Comparison of ENCODE assay signal across 1 cellular context in the genomic region with DNA sequence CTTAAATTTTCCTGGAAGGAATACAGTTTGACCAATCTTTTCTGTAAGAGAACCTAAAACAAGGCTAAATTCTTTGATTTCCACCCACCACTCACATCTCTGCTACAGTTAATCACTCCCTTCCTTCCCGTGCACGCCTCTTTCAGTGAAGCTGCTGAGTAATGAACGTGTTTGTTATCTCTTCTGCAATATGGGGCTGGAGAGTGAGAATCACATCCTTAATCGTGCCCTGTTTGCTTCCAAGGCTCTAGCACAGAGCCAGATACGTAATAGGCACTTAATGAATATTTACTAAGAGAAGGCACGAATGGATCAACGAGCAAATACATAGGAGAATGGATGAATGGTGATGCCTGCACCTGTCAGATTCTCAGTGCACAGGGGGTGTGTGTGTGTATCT.
TF ChIP-seq lines count a peak whose summit lies in the region.

No MANE protein-coding gene starts in this region.

TF ChIP-seq in K562, 482 proteins besides CTCF, POLR2A, EP300 and RAD21 (continued from another document):
- TF ChIP-seq, protein P1, sequence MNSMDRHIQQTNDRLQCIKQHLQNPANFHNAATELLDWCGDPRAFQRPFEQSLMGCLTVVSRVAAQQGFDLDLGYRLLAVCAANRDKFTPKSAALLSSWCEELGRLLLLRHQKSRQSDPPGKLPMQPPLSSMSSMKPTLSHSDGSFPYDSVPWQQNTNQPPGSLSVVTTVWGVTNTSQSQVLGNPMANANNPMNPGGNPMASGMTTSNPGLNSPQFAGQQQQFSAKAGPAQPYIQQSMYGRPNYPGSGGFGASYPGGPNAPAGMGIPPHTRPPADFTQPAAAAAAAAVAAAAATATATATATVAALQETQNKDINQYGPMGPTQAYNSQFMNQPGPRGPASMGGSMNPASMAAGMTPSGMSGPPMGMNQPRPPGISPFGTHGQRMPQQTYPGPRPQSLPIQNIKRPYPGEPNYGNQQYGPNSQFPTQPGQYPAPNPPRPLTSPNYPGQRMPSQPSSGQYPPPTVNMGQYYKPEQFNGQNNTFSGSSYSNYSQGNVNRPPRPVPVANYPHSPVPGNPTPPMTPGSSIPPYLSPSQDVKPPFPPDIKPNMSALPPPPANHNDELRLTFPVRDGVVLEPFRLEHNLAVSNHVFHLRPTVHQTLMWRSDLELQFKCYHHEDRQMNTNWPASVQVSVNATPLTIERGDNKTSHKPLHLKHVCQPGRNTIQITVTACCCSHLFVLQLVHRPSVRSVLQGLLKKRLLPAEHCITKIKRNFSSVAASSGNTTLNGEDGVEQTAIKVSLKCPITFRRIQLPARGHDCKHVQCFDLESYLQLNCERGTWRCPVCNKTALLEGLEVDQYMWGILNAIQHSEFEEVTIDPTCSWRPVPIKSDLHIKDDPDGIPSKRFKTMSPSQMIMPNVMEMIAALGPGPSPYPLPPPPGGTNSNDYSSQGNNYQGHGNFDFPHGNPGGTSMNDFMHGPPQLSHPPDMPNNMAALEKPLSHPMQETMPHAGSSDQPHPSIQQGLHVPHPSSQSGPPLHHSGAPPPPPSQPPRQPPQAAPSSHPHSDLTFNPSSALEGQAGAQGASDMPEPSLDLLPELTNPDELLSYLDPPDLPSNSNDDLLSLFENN (IDR thresholded peaks at IDR 0.05; ENCODE audit: low read depth in 2 of 2, low read length in 2 of 2) = no peak
- TF ChIP-seq TEAD2 (tag; IDR thresholded peaks at IDR 0.05) (no peak), MYC (IDR thresholded peaks at IDR 0.05; ENCODE audit: low read depth, low read length) (no peak), MYC (CRISPR knock-in tag; IDR thresholded peaks at IDR 0.05; ENCODE audit: borderline replicate concordance, low read depth) (no peak), CTBP1 (IDR thresholded peaks at IDR 0.05; ENCODE audit: borderline replicate concordance) (peak; percentile 45; the same call in 1 of the 2 replicates), DACH1 (IDR thresholded peaks at IDR 0.05; ENCODE audit: partially characterized antibody) (peak; percentile 53), BRF1 (IDR thresholded peaks at IDR 0.05; ENCODE audit: borderline replicate concordance, extremely low read depth, insufficient read length) (no peak), ERF (CRISPR knock-in tag; IDR thresholded peaks at IDR 0.05) (no peak), NCOR1 (IDR thresholded peaks at IDR 0.05) (peak; percentile 64), ELF4 (CRISPR knock-in tag; IDR thresholded peaks at IDR 0.05) (no peak), SRSF1 (IDR thresholded peaks at IDR 0.05; ENCODE audit: low read depth, low read length) (no peak), CBFA2T3 (IDR thresholded peaks at IDR 0.05) (peak; percentile 83), CCAR2 (IDR thresholded peaks at IDR 0.05; ENCODE audit: low read depth, low read length) (no peak), HOXB6 (CRISPR knock-in tag; IDR thresholded peaks at IDR 0.05; ENCODE audit: borderline replicate concordance) (no peak), FUS (optimal IDR thresholded peaks at IDR 0.05; ENCODE audit: low read depth, low read length) (no peak), PTRF (tag; IDR thresholded peaks at IDR 0.05) (no peak), KLF16 (IDR thresholded peaks at IDR 0.05) (no peak), ZNF79 (CRISPR knock-in tag; IDR thresholded peaks at IDR 0.05; ENCODE audit: low read depth) (no peak)
- TF ChIP-seq, protein P2, sequence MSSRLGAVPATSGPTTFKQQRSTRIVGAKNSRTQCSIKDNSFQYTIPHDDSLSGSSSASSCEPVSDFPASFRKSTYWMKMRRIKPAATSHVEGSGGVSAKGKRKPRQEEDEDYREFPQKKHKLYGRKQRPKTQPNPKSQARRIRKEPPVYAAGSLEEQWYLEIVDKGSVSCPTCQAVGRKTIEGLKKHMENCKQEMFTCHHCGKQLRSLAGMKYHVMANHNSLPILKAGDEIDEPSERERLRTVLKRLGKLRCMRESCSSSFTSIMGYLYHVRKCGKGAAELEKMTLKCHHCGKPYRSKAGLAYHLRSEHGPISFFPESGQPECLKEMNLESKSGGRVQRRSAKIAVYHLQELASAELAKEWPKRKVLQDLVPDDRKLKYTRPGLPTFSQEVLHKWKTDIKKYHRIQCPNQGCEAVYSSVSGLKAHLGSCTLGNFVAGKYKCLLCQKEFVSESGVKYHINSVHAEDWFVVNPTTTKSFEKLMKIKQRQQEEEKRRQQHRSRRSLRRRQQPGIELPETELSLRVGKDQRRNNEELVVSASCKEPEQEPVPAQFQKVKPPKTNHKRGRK (tag; IDR thresholded peaks at IDR 0.05) = no peak
- TF ChIP-seq, protein P3, sequence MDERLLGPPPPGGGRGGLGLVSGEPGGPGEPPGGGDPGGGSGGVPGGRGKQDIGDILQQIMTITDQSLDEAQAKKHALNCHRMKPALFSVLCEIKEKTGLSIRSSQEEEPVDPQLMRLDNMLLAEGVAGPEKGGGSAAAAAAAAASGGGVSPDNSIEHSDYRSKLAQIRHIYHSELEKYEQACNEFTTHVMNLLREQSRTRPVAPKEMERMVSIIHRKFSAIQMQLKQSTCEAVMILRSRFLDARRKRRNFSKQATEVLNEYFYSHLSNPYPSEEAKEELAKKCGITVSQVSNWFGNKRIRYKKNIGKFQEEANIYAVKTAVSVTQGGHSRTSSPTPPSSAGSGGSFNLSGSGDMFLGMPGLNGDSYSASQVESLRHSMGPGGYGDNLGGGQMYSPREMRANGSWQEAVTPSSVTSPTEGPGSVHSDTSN (CRISPR knock-in tag; IDR thresholded peaks at IDR 0.05; ENCODE audit: low read depth) = no peak
- TF ChIP-seq, protein P3 (tag; conservative IDR thresholded peaks at IDR 0.05; ENCODE audit: low read depth) = 0 out of 2 replicates have a peak, but pooled peaks have one; percentile 18
- TF ChIP-seq, protein P4, sequence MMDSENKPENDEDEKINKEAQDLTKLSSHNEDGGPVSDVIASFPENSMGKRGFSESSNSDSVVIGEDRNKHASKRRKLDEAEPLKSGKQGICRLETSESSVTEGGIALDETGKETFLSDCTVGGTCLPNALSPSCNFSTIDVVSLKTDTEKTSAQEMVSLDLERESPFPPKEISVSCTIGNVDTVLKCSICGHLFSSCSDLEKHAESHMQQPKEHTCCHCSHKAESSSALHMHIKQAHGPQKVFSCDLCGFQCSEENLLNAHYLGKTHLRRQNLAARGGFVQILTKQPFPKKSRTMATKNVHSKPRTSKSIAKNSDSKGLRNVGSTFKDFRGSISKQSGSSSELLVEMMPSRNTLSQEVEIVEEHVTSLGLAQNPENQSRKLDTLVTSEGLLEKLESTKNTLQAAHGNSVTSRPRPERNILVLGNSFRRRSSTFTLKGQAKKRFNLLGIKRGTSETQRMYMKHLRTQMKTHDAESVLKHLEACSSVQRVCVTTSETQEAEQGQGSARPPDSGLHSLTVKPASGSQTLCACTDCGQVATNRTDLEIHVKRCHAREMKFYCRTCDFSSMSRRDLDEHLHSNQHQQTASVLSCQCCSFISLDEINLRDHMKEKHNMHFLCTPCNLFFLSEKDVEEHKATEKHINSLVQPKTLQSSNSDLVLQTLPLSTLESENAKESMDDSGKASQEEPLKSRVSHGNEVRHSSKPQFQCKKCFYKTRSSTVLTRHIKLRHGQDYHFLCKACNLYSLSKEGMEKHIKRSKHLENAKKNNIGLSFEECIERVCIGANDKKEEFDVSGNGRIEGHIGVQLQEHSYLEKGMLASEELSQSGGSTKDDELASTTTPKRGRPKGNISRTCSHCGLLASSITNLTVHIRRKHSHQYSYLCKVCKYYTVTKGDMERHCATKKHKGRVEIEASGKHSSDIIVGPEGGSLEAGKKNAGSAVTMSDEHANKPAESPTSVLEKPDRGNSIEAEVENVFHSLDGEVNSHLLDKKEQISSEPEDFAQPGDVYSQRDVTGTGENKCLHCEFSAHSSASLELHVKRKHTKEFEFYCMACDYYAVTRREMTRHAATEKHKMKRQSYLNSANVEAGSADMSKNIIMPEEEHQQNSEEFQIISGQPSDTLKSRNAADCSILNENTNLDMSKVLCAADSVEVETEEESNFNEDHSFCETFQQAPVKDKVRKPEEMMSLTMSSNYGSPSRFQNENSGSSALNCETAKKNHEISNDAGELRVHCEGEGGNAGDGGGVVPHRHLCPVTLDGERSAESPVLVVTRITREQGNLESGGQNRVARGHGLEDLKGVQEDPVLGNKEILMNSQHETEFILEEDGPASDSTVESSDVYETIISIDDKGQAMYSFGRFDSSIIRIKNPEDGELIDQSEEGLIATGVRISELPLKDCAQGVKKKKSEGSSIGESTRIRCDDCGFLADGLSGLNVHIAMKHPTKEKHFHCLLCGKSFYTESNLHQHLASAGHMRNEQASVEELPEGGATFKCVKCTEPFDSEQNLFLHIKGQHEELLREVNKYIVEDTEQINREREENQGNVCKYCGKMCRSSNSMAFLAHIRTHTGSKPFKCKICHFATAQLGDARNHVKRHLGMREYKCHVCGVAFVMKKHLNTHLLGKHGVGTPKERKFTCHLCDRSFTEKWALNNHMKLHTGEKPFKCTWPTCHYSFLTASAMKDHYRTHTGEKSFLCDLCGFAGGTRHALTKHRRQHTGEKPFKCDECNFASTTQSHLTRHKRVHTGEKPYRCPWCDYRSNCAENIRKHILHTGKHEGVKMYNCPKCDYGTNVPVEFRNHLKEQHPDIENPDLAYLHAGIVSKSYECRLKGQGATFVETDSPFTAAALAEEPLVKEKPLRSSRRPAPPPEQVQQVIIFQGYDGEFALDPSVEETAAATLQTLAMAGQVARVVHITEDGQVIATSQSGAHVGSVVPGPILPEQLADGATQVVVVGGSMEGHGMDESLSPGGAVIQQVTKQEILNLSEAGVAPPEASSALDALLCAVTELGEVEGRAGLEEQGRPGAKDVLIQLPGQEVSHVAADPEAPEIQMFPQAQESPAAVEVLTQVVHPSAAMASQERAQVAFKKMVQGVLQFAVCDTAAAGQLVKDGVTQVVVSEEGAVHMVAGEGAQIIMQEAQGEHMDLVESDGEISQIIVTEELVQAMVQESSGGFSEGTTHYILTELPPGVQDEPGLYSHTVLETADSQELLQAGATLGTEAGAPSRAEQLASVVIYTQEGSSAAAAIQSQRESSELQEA (IDR thresholded peaks at IDR 0.05; ENCODE audit: low read depth) = no peak
